ENCODE assay signal across 16 cellular contexts in genomic region chr22:49320714-49321476, GRCh38.
"Had no signal": no experiment of that assay in that cellular context is flagged by ENCODE, and none has a peak within 500 bp of the region (broad histone marks: within the 10 kb centered on the region; RNA-seq: fewer than 3 reads in every experiment).

No MANE protein-coding gene starts in this region.

- H3K36me3 ChIP-seq: adrenal gland, breast epithelium, esophagus muscularis mucosa, gastroesophageal sphincter, heart right ventricle, thoracic aorta had no signal

- H3K27ac ChIP-seq: adrenal gland, breast epithelium, esophagus muscularis mucosa, gastroesophageal sphincter, heart right ventricle, skin epidermis, thoracic aorta had no signal

- ATAC-seq: activated naive CD4-positive, alpha-beta T cell treated with anti-CD3 and anti-CD28 coated beads, Interleukin-2, amount 50 U/mL, for 72 hours; gastroesophageal sphincter; heart right ventricle; left cardiac atrium; stimulated activated naive CD8-positive, alpha-beta T cell treated with anti-CD3 and anti-CD28 coated beads, Interleukin-15, amount 100 ng/mL, for 72 hours had no signal

- DNase-seq: activated CD4-positive, alpha-beta T cell treated with anti-CD3 and anti-CD28 coated beads for 4 hours; activated gamma-delta T cell treated with Interleukin-2 at 50 U/mL for 16 hours; effector CD8-positive, alpha-beta T cell; heart right ventricle; left cardiac atrium; nucleus accumbens; stimulated activated naive CD8-positive, alpha-beta T cell treated with anti-CD3 and anti-CD28 coated beads, Interleukin-15, amount 100 ng/mL, for 72 hours; SW 1271 had no signal

- H3K4me3 ChIP-seq: adrenal gland, breast epithelium, esophagus muscularis mucosa, gastroesophageal sphincter, heart right ventricle, lung, skin epidermis, thoracic aorta had no signal

- H3K9me3 ChIP-seq: adrenal gland, heart right ventricle, thoracic aorta had no signal

- H3K4me1 ChIP-seq: adrenal gland, breast epithelium, esophagus muscularis mucosa, gastroesophageal sphincter, heart right ventricle had no signal
